8 cellular contexts compared by ENCODE assay signal in the genomic region with DNA sequence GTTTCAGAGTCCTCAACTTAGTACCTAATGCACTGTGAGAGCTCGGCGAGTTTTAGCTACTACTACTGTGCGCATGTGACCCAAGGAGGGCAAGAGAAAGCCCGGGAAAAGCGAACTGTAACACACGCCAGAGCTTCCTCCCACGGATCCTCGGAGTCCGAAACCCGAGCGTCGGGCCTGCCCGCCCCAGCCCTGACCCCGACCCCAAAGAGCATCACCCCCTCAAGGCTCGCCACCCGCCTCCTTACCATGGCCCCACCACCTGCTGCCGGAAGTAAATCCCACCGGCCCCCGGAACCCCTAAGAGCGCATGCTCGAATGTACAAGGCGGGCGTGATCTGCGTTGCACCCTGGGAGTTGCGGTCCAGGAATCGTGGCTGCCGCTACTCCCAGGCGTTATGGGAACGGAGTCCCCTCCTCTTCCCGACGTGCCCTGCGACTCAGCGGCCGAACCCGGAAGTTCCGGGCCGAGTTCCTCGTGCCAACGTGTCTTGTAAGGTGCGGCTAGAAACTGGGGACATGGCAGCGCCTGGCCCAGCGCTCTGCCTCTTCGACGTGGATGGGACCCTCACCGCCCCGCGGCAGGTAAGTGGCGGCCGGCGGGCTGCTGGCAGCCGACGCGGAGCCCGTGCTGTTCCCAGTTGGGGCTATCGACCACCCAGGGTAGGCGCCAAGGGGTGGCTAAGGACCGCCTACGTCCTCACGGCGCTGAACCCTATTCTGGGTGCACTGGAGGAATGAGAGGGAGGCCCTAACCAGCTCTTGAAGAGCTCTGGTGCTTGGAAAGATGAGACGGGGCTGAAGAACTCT. TPM values are rescaled to one million over a fixed set of nuclear protein-coding genes. Genes with fewer than 3 reads are reported as not detected.
DNase-seq lines count a peak whose midpoint lies in the region; ATAC-seq and TF ChIP-seq lines count a peak whose summit lies in the region.

A gene (plus strand): TSS at position 476 of the 810 bp plus-strand sequence. CDS start 44 bp downstream, at position 520.
A gene with protein sequence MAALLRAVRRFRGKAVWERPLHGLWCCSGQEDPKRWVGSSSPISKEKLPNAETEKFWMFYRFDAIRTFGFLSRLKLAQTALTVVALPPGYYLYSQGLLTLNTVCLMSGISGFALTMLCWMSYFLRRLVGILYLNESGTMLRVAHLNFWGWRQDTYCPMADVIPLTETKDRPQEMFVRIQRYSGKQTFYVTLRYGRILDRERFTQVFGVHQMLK (minus strand): TSS at position 276 of the 810 bp plus-strand sequence. CDS start 25 bp downstream, at position 251.

- intact Hi-C loops in mammary epithelial cell (cut with micrococcal nuclease), result loop anchor here (2.0 to 10.0 kb wide), 3 partner anchors 119 to 337 kb away; no protein-coding TSS in a partner anchor

- H3K27me3 ChIP-seq in WERI-Rb-1 (ENCODE audit: insufficient read depth, low read depth, severe bottlenecking) (no peaks in the 10 kb centered on the region), mammary epithelial cell (ENCODE audit: insufficient read depth, low read length) (no peaks in the 10 kb centered on the region), iPS-20b (ENCODE audit: insufficient read depth, low read length) (no peaks in the 10 kb centered on the region)

- no peaks in the 10 kb centered on the region for H4K20me1 ChIP-seq in mammary epithelial cell (ENCODE audit: insufficient read depth, low read length)

- peaks cover 75% of the 10 kb centered on the region for H3K79me2 ChIP-seq in mammary epithelial cell (ENCODE audit: insufficient read depth, low read length)

- peak within 1 kb of the TSS; percentile 95 for H3K4me2 ChIP-seq in mammary epithelial cell (ENCODE audit: insufficient read depth, low read depth, low read length)

- H2AFZ ChIP-seq in mammary epithelial cell (ENCODE audit: low read depth, low read length), result peak within 1 kb of the TSS; percentile 90

- H3K4me3 ChIP-seq in WERI-Rb-1 (ENCODE audit: low read depth, low read length) (peak within 1 kb of the TSS; percentile 97), mammary epithelial cell (replicated peaks in 1 of 3; ENCODE audit: insufficient read depth in 1 of 3, low read depth in 2 of 3, low read length in 3 of 3) (peak within 1 kb of the TSS; percentile 78 to 95 (median 82)), iPS-20b (ENCODE audit: low read length) (peak within 1 kb of the TSS; percentile 87), skin epidermis (peak within 1 kb of the TSS; percentile 61 to 98 (median 88))

- dilution Hi-C loops in mammary epithelial cell (cut with HindIII; ENCODE audit: low sequenced_read_pairs), result no loop called here

- in situ Hi-C loops in mammary epithelial cell (cut with MboI; ENCODE audit: low sequenced_read_pairs in 2 of 2), result loop anchor here in 1 of 2 donors (5.0 kb wide), 1 partner anchor 135 kb away; no protein-coding TSS in a partner anchor

- DNase-seq in AG08395 (ENCODE audit: low spot score) (peak; percentile 99), NCI-H2227 (lab: John Stamatoyannopoulos, UW; ENCODE audit: unreplicated experiment) (peak; percentile 98), WERI-Rb-1 (peak; percentile 96), mammary epithelial cell (peak; percentile 95)

- no peaks in the 10 kb centered on the region for H3K9me3 ChIP-seq in WERI-Rb-1 (ENCODE audit: severe bottlenecking)
- no peaks in the 10 kb centered on the region for H3K9me3 ChIP-seq in mammary epithelial cell (replicated peaks; ENCODE audit: insufficient read depth, low read length)
- no peaks in the 10 kb centered on the region for H3K9me3 ChIP-seq in iPS-20b (ENCODE audit: insufficient read depth, low read depth, low read length)

- CTCF ChIA-PET in mammary epithelial cell (lab: Charles Lee; ENCODE audit: low non-redundant PET), result interaction anchor here (0.6 to 1.0 kb wide), 2 partner anchors 71 to 211 kb away, joined by 4 to 8 read pairs; no protein-coding TSS in a partner anchor

- peak within 1 kb of the TSS; percentile 90 for H3K9ac ChIP-seq in mammary epithelial cell (ENCODE audit: insufficient read depth, low read length)
- H3K9ac ChIP-seq in iPS-20b (ENCODE audit: low read depth, low read length), result peak within 1 kb of the TSS; percentile 95

- no peak for TF ChIP-seq CTCF in WERI-Rb-1 (IDR thresholded peaks at IDR 0.05; ENCODE audit: low read depth, low read length)
- no peak for TF ChIP-seq CTCF in mammary epithelial cell (conservative IDR thresholded peaks at IDR 0.05 in 1 of 2, IDR thresholded peaks at IDR 0.05 in 1 of 2; ENCODE audit: extremely low read depth in 1 of 2, insufficient read depth in 1 of 2, low read depth in 1 of 2, low read length in 2 of 2)

- BruUV-seq in mammary epithelial cell (replicated peaks; lab: Mats Ljungman, UMichigan), result no TSS peak

- under 1% methylated on average over 33 of the region's 61 CpGs for WGBS in mammary epithelial cell (ENCODE audit: low coverage, missing lambda C conversion rate)

- peak within 1 kb of the TSS; percentile 61 for H3K27ac ChIP-seq in WERI-Rb-1
- H3K27ac ChIP-seq in mammary epithelial cell (ENCODE audit: insufficient read depth, low read depth, low read length), result peak within 1 kb of the TSS; percentile 88
- peak within 1 kb of the TSS; percentile 73 for H3K27ac ChIP-seq in iPS-20b (ENCODE audit: low read length)
- peak within 1 kb of the TSS; percentile 37 to 97 (median 92) for H3K27ac ChIP-seq in skin epidermis

- H3K4me1 ChIP-seq in mammary epithelial cell (ENCODE audit: insufficient read depth, low read length) (peaks cover 15% of the 10 kb centered on the region), iPS-20b (ENCODE audit: insufficient read depth, low read length) (peaks cover 8% of the 10 kb centered on the region; the same call in 1 of the 2 replicates)

- ATAC-seq in GM18909 (IDR thresholded peaks at IDR 0.05; ENCODE audit: poor library complexity, unreplicated experiment), result peak; percentile 93
- ATAC-seq in HG03159 (IDR thresholded peaks at IDR 0.05; ENCODE audit: unreplicated experiment), result peak; percentile 93

- peaks cover 8% of the 10 kb centered on the region for H3K36me3 ChIP-seq in WERI-Rb-1
- H3K36me3 ChIP-seq in mammary epithelial cell (ENCODE audit: insufficient read depth, low read length), result peaks cover 12% of the 10 kb centered on the region
- H3K36me3 ChIP-seq in iPS-20b (ENCODE audit: insufficient read depth, low read depth, low read length), result peaks cover 30% of the 10 kb centered on the region

RNA-seq across cellular contexts. Expression of the first gene that starts in this region (rescaled TPM):
- 10 to 100 TPM; 36.2 to 67.8 TPM for total RNA-seq in mammary epithelial cell
- polyA plus RNA-seq in mammary epithelial cell, result 34.2 TPM
- polyA minus RNA-seq in mammary epithelial cell, result 68.8 TPM

RNA-seq across cellular contexts. Expression of the second gene that starts in this region (rescaled TPM):
- 1 to 10 TPM; 4.5 to 9.8 TPM for total RNA-seq in mammary epithelial cell
- polyA plus RNA-seq in mammary epithelial cell, result 10.8 TPM
- not detected for polyA minus RNA-seq in mammary epithelial cell

Comparison
In these comparisons a context has a peak if more than half of its experiments do, and no peak if none do; other contexts are left out.
1. Peak in every context shown above with its lines: DNase-seq, ATAC-seq, H3K4me3 ChIP-seq and H3K27ac ChIP-seq.